8 cellular contexts compared by ENCODE assay signal in genomic region chr4:47031713-47032404, GRCh38. TPM values are rescaled to one million over a fixed set of nuclear protein-coding genes. Genes with fewer than 3 reads are reported as not detected.
DNase-seq lines count a peak whose midpoint lies in the region; ATAC-seq and TF ChIP-seq lines count a peak whose summit lies in the region.

No MANE protein-coding gene starts in this region.

- no peaks in the 10 kb centered on the region for H3K36me3 ChIP-seq in mucosa of descending colon (ENCODE audit: low read depth)

- DNase-seq in NCI-H526 treated with DMSO at 0.1 percent for 48 hours (lab: John Stamatoyannopoulos, UW) (peak; percentile 19), dorsolateral prefrontal cortex (peak in 5 of 10 donors; percentile 17 to 55 (median 32)), mucosa of descending colon (peak in 2 of 3 donors; percentile 21 to 37), DMS153 (lab: John Stamatoyannopoulos, UW) (no peak), NCI-H226 (no peak)

- intact Hi-C loops in dorsolateral prefrontal cortex (cut with DNase I) = loop anchor here (5.0 to 10.0 kb wide), 3 partner anchors 97 to 103 kb away; no protein-coding TSS in a partner anchor
- intact Hi-C loops in mucosa of descending colon (cut with DNase I, micrococcal nuclease) = no loop called here

- H3K27ac ChIP-seq in dorsolateral prefrontal cortex = peak overlapping the region in 58 of 59 donors; percentile 52 to 95 (median 86)

- H3K4me1 ChIP-seq in mucosa of descending colon (ENCODE audit: low read depth) = peaks cover 3% of the 10 kb centered on the region

- peak; percentile 50 for ATAC-seq in GM19351 (IDR thresholded peaks at IDR 0.05; ENCODE audit: unreplicated experiment)
- ATAC-seq in mucosa of descending colon = peak; percentile 74
- ATAC-seq in GM21528 (IDR thresholded peaks at IDR 0.05; ENCODE audit: low FRiP score, unreplicated experiment) = no peak
- ATAC-seq in GM21367 (IDR thresholded peaks at IDR 0.05; ENCODE audit: unreplicated experiment) = no peak

- no peaks in the 10 kb centered on the region for H3K27me3 ChIP-seq in dorsolateral prefrontal cortex

- TF ChIP-seq CTCF in dorsolateral prefrontal cortex (IDR thresholded peaks at IDR 0.05 in 54 of 56, conservative IDR thresholded peaks at IDR 0.05 in 2 of 56; ENCODE audit: low read depth in 1 of 56, partially characterized antibody in 56 of 56) (peak in 4 of 56 donors; percentile 1 to 4 (median 3)), mucosa of descending colon (IDR thresholded peaks at IDR 0.05) (no peak)

- H3K9me3 ChIP-seq in mucosa of descending colon = no peaks in the 10 kb centered on the region

- H3K4me3 ChIP-seq in dorsolateral prefrontal cortex (peak overlapping the region; percentile 52 to 85 (median 71)), mucosa of descending colon (no peak overlapping the region)

RNA-seq across cellular contexts. Expression of gene GABRB1, which starts 0.5 kb away (rescaled TPM):
- 100 to 1,000 TPM in 50 of 120 experiments, 10 to 100 TPM in 70; 34.7 to 138 (median 95.9) TPM for total RNA-seq in dorsolateral prefrontal cortex
- total RNA-seq in mucosa of descending colon = under 1 TPM; 0.55 to 0.84 (median 0.82) TPM

RNA-seq across cellular contexts. Expression of gene GABRA4, which starts 38.5 kb away (rescaled TPM):
- total RNA-seq in dorsolateral prefrontal cortex = 10 to 100 TPM; 13.6 to 98.5 (median 60.7) TPM
- total RNA-seq in mucosa of descending colon = under 1 TPM in 2 of 3 donors, not detected in 1; 0.32 to 0.99 TPM

Comparison
In these comparisons a context has a peak if more than half of its experiments do, and no peak if none do; other contexts are left out.
1. ATAC-seq: peak in GM19351 (single experiment) and mucosa of descending colon (single experiment); none in GM21528 (single experiment) and GM21367 (single experiment).
2. DNase-seq: peak in NCI-H526 treated with DMSO at 0.1 percent for 48 hours (single experiment) and mucosa of descending colon (2 of 3); none in DMS153 (single experiment) and NCI-H226 (single experiment).
3. RNA of gene GABRB1, which starts 0.5 kb away (total RNA-seq): 34.7 to 138 TPM in dorsolateral prefrontal cortex; 0.55 to 0.84 TPM in mucosa of descending colon; every median in the first group is over 10 times any median in the second.
4. RNA of gene GABRA4, which starts 38.5 kb away (total RNA-seq): 13.6 to 98.5 TPM in dorsolateral prefrontal cortex; 0.32 to 0.99 TPM in mucosa of descending colon; every median in the first group is over 4 times any median in the second.
5. intact Hi-C loops: an anchor here in dorsolateral prefrontal cortex (5.0 to 10.0 kb wide); none called in mucosa of descending colon.